ENCODE assay signal across 25 cellular contexts in genomic region chr12:102379346-102379745, GRCh38.
"Had no signal": no experiment of that assay in that cellular context is flagged by ENCODE, and none has a peak within 500 bp of the region (broad histone marks: within the 10 kb centered on the region; RNA-seq: fewer than 3 reads in every experiment).

No MANE protein-coding gene starts in this region.

- H3K4me1 Mint-ChIP-seq: IgD-negative memory B cell had no signal

- H3K27ac ChIP-seq: HL-60, KMS-11, SJSA1 had no signal

- H3K9ac ChIP-seq: KMS-11, SK-N-SH had no signal

- DNase-seq: Kasumi-1, MM.1S, NCI-H1092 treated with DMSO at 0.1 percent for 48 hours, NCI-H1436, NCI-H187, NCI-H2029, NCI-H2081 treated with DMSO at 0.1 percent for 48 hours, NCI-H2171, NCI-H226, NCI-H446, NCI-H510A, NCI-H524 treated with DMSO at 0.1 percent for 48 hours, NCI-H69, NCI-H774, Right ventricle myocardium superior, RPMI8226, SIG-M5, SK-N-SH had no signal

- H3K9me3 ChIP-seq: SJSA1, SK-N-SH had no signal

- H3K27ac Mint-ChIP-seq: IgD-negative memory B cell had no signal

- H3K4me3 ChIP-seq: K562, SJSA1 had no signal

- H3K4me3 Mint-ChIP-seq: IgD-negative memory B cell had no signal

- H3K4me1 ChIP-seq: SJSA1 had no signal

- ATAC-seq: K562 had no signal

- FAIRE-seq: HTR-8/SVneo, K562, RCC 7860 had no signal

- H3K36me3 ChIP-seq: SJSA1 had no signal

- H3K27me3 ChIP-seq: SJSA1 had no signal

- H3K4me2 ChIP-seq: KMS-11, SK-N-SH had no signal
